9 cellular contexts compared by ENCODE assay signal in the genomic region with DNA sequence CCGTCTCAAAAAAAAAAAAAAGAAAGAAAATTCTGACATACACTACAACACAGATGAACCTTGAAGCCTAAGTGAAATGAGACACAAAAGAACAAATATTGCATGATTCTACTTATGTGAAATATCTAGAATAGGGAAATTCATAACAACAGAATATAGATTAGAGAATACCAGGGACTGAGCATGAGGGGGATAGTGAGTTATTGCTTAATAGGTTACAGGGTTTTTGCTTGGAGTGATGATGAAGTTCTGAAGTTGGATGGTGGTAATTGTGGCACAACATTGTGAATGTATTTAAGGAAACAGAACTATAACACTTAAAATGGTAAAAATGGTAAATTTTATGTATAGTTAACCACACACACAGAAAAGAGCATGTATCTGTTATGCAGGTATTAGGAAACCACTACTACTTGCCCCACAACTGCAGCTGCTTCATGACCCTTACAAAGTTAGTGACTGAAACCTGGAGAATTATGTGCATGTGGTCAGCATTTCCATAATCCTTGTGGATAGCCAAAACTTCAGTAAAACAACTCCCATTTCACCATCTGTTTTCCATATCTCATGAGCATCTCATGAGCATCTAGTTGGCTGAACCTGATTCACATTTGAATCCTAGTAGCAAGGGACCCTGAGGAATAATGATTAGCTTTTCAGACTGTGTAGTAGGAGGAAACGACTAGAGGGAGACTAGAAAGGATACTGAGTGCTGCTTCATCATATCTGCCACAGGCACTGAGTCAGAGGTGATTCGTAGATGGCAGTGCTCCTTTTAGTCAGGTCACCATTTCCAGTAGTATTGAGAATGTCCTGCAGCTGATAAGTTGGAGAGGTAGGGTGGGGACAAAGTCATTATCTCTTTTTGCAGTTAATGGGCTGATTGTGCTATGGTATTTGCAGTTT. TPM values are rescaled to one million over a fixed set of nuclear protein-coding genes. Genes with fewer than 3 reads are reported as not detected.
DNase-seq lines count a peak whose midpoint lies in the region; ATAC-seq and TF ChIP-seq lines count a peak whose summit lies in the region.
"Had no signal": no experiment of that assay in that cellular context is flagged by ENCODE, and none has a peak within 500 bp of the region (broad histone marks: within the 10 kb centered on the region; RNA-seq: fewer than 3 reads in every experiment).

No MANE protein-coding gene starts in this region.

- no peak for TF ChIP-seq CTCF in cardiac fibroblast (IDR thresholded peaks at IDR 0.05; ENCODE audit: low read depth, low read length)
- no peak for TF ChIP-seq CTCF in uterus (IDR thresholded peaks at IDR 0.05)
- TF ChIP-seq CTCF in GM10266 (IDR thresholded peaks at IDR 0.05; ENCODE audit: control insufficient read depth, insufficient read depth, low read depth, missing control alignments), result no peak

- H3K27me3 ChIP-seq in skeletal muscle satellite cell (ENCODE audit: control insufficient read depth, insufficient read depth, low read length) (no peaks in the 10 kb centered on the region), uterus (no peaks in the 10 kb centered on the region)

- peak overlapping the region; percentile 1 for H3K4me2 ChIP-seq in skeletal muscle satellite cell (ENCODE audit: low read length)

- intact Hi-C loops in uterus (cut with DNase I; ENCODE audit: low total_unique reads), result no loop called here

- no peak overlapping the region for H3K4me3 ChIP-seq in cardiac fibroblast (replicated peaks in 1 of 2; ENCODE audit: low read depth in 2 of 2, low read length in 2 of 2)
- H3K4me3 ChIP-seq in skeletal muscle satellite cell (ENCODE audit: low read length), result no peak overlapping the region
- no peak overlapping the region for H3K4me3 ChIP-seq in uterus

- H3K36me3 ChIP-seq in skeletal muscle satellite cell (ENCODE audit: insufficient read depth, low read length) (no peaks in the 10 kb centered on the region), uterus (no peaks in the 10 kb centered on the region)

- no peak overlapping the region for H3K27ac ChIP-seq in uterus
- H3K27ac ChIP-seq: 22Rv1 had no signal

- peak; percentile 18 for DNase-seq in DMS53 (lab: John Stamatoyannopoulos, UW)
- DNase-seq in DMS53 treated with DMSO at 0.1 percent for 48 hours (lab: John Stamatoyannopoulos, UW; ENCODE audit: unreplicated experiment), result no peak
- DNase-seq in MV-4-11 (lab: John Stamatoyannopoulos, UW), result peak; percentile 79
- DNase-seq in cardiac fibroblast (ENCODE audit: low read depth in 2 of 2), result peak; percentile 29 to 56
- DNase-seq in uterus, result no peak
- DNase-seq in GM10266 (ENCODE audit: extremely low spot score), result no peak

- no peak for ATAC-seq in GM21576 (IDR thresholded peaks at IDR 0.05; ENCODE audit: unreplicated experiment)

- peaks cover 21% of the 10 kb centered on the region for H3K4me1 ChIP-seq in skeletal muscle satellite cell (ENCODE audit: control insufficient read depth, insufficient read depth, low read length)
- H3K4me1 ChIP-seq in uterus, result peaks cover 0 to 7% of the 10 kb centered on the region in 2 donors

- no peak for TF ChIP-seq POLR2A in uterus (IDR thresholded peaks at IDR 0.05)

- H3K9me3 ChIP-seq in skeletal muscle satellite cell (replicated peaks; ENCODE audit: low read length) (no peaks in the 10 kb centered on the region), uterus (no peaks in the 10 kb centered on the region)

- no peak overlapping the region for H3K9ac ChIP-seq in skeletal muscle satellite cell (ENCODE audit: low read depth, low read length)

RNA-seq across cellular contexts. Expression of a gene that starts 26.3 kb away (rescaled TPM):
- 21.8 and 23.3 TPM in 2 replicates for total RNA-seq in skeletal muscle satellite cell (2012; rRNA removed)
- total RNA-seq in uterus, result 10 to 100 TPM; 25.4 to 51.4 (median 49.2) TPM

Comparison
In these comparisons a context has a peak if more than half of its experiments do, and no peak if none do; other contexts are left out.
1. DNase-seq: peak in DMS53 (single experiment), MV-4-11 (single experiment) and cardiac fibroblast (2 of 2); none in DMS53 treated with DMSO at 0.1 percent for 48 hours (single experiment), uterus (0 of 2) and GM10266 (single experiment).